In genomic region chr17:66459811-66460270, GRCh38 we compare ENCODE assay signal across 8 cellular contexts.
A peak's percentile ranks its signal among the peaks of the same experiment; 100 is the strongest.
DNase-seq lines count a peak whose midpoint lies in the region; ATAC-seq, FAIRE-seq and TF ChIP-seq lines count a peak whose summit lies in the region.

No MANE protein-coding gene starts in this region.

- no peaks in the 10 kb centered on the region for H3K27me3 ChIP-seq in HepG2 (ENCODE audit: control insufficient read depth in 1 of 2, insufficient read depth in 2 of 2, low read length in 2 of 2)

- BruUV-seq in HepG2 (replicated peaks; lab: Mats Ljungman, UMichigan), result no TSS peak

- TF ChIP-seq CTCF in HepG2 (CRISPR knock-in tag; IDR thresholded peaks at IDR 0.05), result no peak

- CTCF ChIA-PET in HepG2 (lab: Yijun Ruan, JAX; ENCODE audit: low intra/inter-chr PET ratio, low total read pairs), result no interaction called here

- 0 out of 4 replicates have a peak, but pooled peaks of 1 of the 2 experiments have one; percentile 40 for TF ChIP-seq POLR2A in HepG2 (IDR thresholded peaks at IDR 0.05; ENCODE audit: insufficient read depth in 1 of 2, low read depth in 2 of 2, low read length in 2 of 2)

- DNase-seq in HS-27A (ENCODE audit: low read depth) (peak; percentile 75), astrocyte of the hippocampus (ENCODE audit: low read depth, low spot score) (peak; percentile 92), HepG2 (ENCODE audit: low spot score) (peak; percentile 95), superior temporal gyrus (ENCODE audit: extremely low spot score) (no peak), occipital lobe (lab: John Stamatoyannopoulos, UW) (no peak)
- no peak for DNase-seq in activated effector memory CD4-positive, alpha-beta T cell treated with Interleukin-2 at 50 U/mL for 16 hours

- peaks cover 50% of the 10 kb centered on the region for H3K4me1 ChIP-seq in HepG2 (ENCODE audit: insufficient read depth, low read length)

- H2AFZ ChIP-seq in HepG2 (ENCODE audit: low read length), result peak overlapping the region; percentile 60

- H3K4me2 ChIP-seq in HepG2 (ENCODE audit: low read depth, low read length), result peak overlapping the region; percentile 69

- H4K20me1 ChIP-seq in HepG2 (ENCODE audit: insufficient read depth, low read length), result no peaks in the 10 kb centered on the region

- TF ChIP-seq EP300 in HepG2 (IDR thresholded peaks at IDR 0.05; ENCODE audit: low read depth in 2 of 2, low read length in 2 of 2), result peak; percentile 56 to 91; a peak in 2 of 4 replicates
- peak; percentile 80 for TF ChIP-seq EP300 in HepG2 (CRISPR knock-in tag; IDR thresholded peaks at IDR 0.05; ENCODE audit: borderline replicate concordance)

- in situ Hi-C loops in HepG2 (cut with HindIII; ENCODE audit: extremely low pct_ligation_motif_present, low pct_unique_long_range_greater_than_20kb), result no loop called here

- POLR2A ChIA-PET in HepG2 (lab: Yijun Ruan, JAX), result interaction anchor here (0.6 to 2.6 kb wide), 10 partner anchors 9 to 250 kb away, joined by 3 to 13 read pairs (median 5); partner anchors contain the start of gene APOH

- peak overlapping the region; percentile 19 to 27 (median 27); a peak in 3 of 6 replicates for H3K4me3 ChIP-seq in HepG2 (replicated peaks in 1 of 3; ENCODE audit: insufficient read depth in 1 of 3, low read depth in 2 of 3, low read length in 3 of 3)

- WGBS in HepG2 (ENCODE audit: low lambda C conversion rate), result 5% methylated on average over 7 of the region's 7 CpGs

- H3K9ac ChIP-seq in HepG2 (ENCODE audit: insufficient read depth, low read depth, low read length), result peak overlapping the region; percentile 67

- H3K36me3 ChIP-seq in HepG2 (replicated peaks in 1 of 2; ENCODE audit: control insufficient read depth in 1 of 2, insufficient read depth in 2 of 2, low read length in 2 of 2), result no peaks in the 10 kb centered on the region

- peaks cover 9% of the 10 kb centered on the region; the same call in 1 of the 2 replicates for H3K9me3 ChIP-seq in HepG2 (ENCODE audit: low read length)

- peaks cover 6% of the 10 kb centered on the region for H3K79me2 ChIP-seq in HepG2 (ENCODE audit: insufficient read depth, low read length)

- peak; percentile 94 for FAIRE-seq in A204.1 (lab: Jason Lieb, UNC)
- FAIRE-seq in HepG2 (lab: Jason Lieb, UNC), result peak; percentile 88

- H3K27ac ChIP-seq in HepG2 (ENCODE audit: extremely low read length, insufficient read depth, low read length), result peak overlapping the region; percentile 89

- no peak for TF ChIP-seq RAD21 in HepG2 (CRISPR knock-in tag; IDR thresholded peaks at IDR 0.05)

- peak; percentile 94 for ATAC-seq in HepG2
- no peak for ATAC-seq in GM21737 (IDR thresholded peaks at IDR 0.05; ENCODE audit: unreplicated experiment)

- intact Hi-C loops in HepG2 (cut with micrococcal nuclease; ENCODE audit: unreplicated experiment), result loop anchor here (10.0 kb wide), 2 partner anchors 85 to 115 kb away; no protein-coding TSS in a partner anchor

TF ChIP-seq in HepG2, 621 proteins besides CTCF, POLR2A, EP300 and RAD21 (continues in another document):
- TF ChIP-seq ZNF281 (CRISPR knock-in tag; IDR thresholded peaks at IDR 0.05; ENCODE audit: borderline replicate concordance) (peak; percentile 33; the same call in 1 of the 2 replicates), ZNF512B (CRISPR knock-in tag; IDR thresholded peaks at IDR 0.05; ENCODE audit: borderline replicate concordance) (0 out of 2 replicates have a peak, but pooled peaks have one; percentile 24), ZNF512 (CRISPR knock-in tag; IDR thresholded peaks at IDR 0.05) (no peak), HNF1B (CRISPR knock-in tag; IDR thresholded peaks at IDR 0.05) (peak; percentile 72; the same call in 1 of the 2 replicates), ZSCAN22 (CRISPR knock-in tag; IDR thresholded peaks at IDR 0.05) (no peak), ZC3H4 (CRISPR knock-in tag; IDR thresholded peaks at IDR 0.05; ENCODE audit: borderline replicate concordance) (no peak), ZMYM2 (CRISPR knock-in tag; IDR thresholded peaks at IDR 0.05) (no peak), ZBTB39 (CRISPR knock-in tag; IDR thresholded peaks at IDR 0.05) (no peak), MBNL3 (CRISPR knock-in tag; conservative IDR thresholded peaks at IDR 0.05) (no peak), ZNF629 (CRISPR knock-in tag; conservative IDR thresholded peaks at IDR 0.05) (peak; percentile 26; the same call in 1 of the 2 replicates), PLRG1 (conservative IDR thresholded peaks at IDR 0.05) (no peak), FOXA3 (CRISPR knock-in tag; IDR thresholded peaks at IDR 0.05) (peak; percentile 74), ZNF225 (CRISPR knock-in tag; IDR thresholded peaks at IDR 0.05) (no peak)

Comparison
In these comparisons a context has a peak if more than half of its experiments do, and no peak if none do; other contexts are left out.
1. DNase-seq: peak in HS-27A (single experiment), astrocyte of the hippocampus (single experiment) and HepG2 (single experiment); none in activated effector memory CD4-positive, alpha-beta T cell treated with Interleukin-2 at 50 U/mL for 16 hours (single experiment), superior temporal gyrus (single experiment) and occipital lobe (single experiment).